Comparison of ENCODE assay signal across 1 cellular context in genomic region chr7:106111671-106112117, GRCh38.
TF ChIP-seq lines count a peak whose summit lies in the region.

No MANE protein-coding gene starts in this region.

TF ChIP-seq in K562, 482 proteins besides CTCF, POLR2A, EP300 and RAD21 (continued from another document):
- peak; percentile 47; the same call in 1 of the 2 replicates for TF ChIP-seq RERE (CRISPR knock-in tag; IDR thresholded peaks at IDR 0.05; ENCODE audit: borderline replicate concordance)
- TF ChIP-seq ZNF583 (CRISPR knock-in tag; IDR thresholded peaks at IDR 0.05): peak; percentile 87
- TF ChIP-seq ZNF12 (CRISPR knock-in tag; IDR thresholded peaks at IDR 0.05): no peak
- TF ChIP-seq MTA1 (IDR thresholded peaks at IDR 0.05; ENCODE audit: borderline replicate concordance): peak; percentile 50; the same call in 1 of the 2 replicates
- 0 out of 2 replicates have a peak, but pooled peaks have one; percentile 13 for TF ChIP-seq DPF2 (IDR thresholded peaks at IDR 0.05)
- peak in 1 of 2 experiments; percentile 64; a peak in 1 of 4 replicates for TF ChIP-seq SIN3A (IDR thresholded peaks at IDR 0.05; ENCODE audit: borderline replicate concordance in 2 of 2, control insufficient read depth in 1 of 2, low read depth in 2 of 2, low read length in 2 of 2)
- peak; percentile 79 for TF ChIP-seq ZBTB17 (CRISPR knock-in tag; IDR thresholded peaks at IDR 0.05)
- no peak for TF ChIP-seq ZFPM2 (CRISPR knock-in tag; IDR thresholded peaks at IDR 0.05)
- TF ChIP-seq ZNF143 (CRISPR knock-in tag; IDR thresholded peaks at IDR 0.05): peak; percentile 27; the same call in 1 of the 2 replicates
- TF ChIP-seq NEUROD1 (IDR thresholded peaks at IDR 0.05; ENCODE audit: borderline replicate concordance, low read depth, low read length, partially characterized antibody): no peak
- TF ChIP-seq KLF6 (CRISPR knock-in tag; IDR thresholded peaks at IDR 0.05; ENCODE audit: borderline replicate concordance): no peak
